In the genomic region with DNA sequence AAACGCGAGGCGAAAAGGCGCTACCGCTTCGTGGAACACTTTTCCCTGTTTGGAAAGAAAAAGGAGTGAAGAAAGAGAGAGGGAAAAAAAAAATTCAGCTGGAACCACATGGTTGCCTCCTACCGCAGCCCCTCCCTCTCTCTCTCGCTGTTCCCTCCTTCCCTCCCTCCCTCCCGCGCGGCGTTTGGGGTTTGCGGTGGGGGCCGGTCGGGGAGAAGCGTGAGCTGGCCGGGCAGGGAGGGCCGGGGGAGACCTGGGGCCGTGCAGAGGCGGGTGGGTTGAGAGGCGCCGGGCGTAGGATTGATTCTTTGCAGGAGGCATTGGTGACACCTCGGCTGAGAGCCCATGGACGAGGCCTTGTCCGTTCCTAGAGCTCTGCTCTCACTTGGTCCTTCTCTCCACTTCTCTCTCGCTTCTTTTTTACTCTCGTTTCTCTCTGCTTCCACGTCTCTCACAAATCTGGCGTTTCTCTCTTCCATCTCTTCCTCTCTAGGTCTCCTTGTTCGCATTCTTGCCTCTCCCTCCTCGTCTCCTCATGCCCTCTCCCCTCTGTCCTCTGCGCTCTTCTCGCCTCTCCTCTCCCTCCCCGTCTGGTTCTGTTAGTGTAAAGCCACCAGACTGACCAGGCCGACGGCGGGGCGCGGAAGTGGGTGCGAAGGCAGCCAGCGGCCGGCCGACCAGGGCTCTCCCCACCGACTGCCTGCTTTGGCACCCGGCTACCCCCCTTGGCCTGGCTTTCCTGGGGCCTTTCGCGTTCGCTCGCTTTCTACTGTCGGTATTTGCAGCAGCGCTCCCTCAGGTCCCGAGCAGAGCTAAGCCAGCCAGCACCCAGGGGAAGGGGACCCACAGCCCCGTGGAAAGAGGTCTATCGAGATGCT, we compare ENCODE assay signal across 8 cellular contexts. TPM values are rescaled to one million over a fixed set of nuclear protein-coding genes. Genes with fewer than 3 reads are reported as not detected.
DNase-seq lines count a peak whose midpoint lies in the region; ATAC-seq and TF ChIP-seq lines count a peak whose summit lies in the region.

A gene with protein sequence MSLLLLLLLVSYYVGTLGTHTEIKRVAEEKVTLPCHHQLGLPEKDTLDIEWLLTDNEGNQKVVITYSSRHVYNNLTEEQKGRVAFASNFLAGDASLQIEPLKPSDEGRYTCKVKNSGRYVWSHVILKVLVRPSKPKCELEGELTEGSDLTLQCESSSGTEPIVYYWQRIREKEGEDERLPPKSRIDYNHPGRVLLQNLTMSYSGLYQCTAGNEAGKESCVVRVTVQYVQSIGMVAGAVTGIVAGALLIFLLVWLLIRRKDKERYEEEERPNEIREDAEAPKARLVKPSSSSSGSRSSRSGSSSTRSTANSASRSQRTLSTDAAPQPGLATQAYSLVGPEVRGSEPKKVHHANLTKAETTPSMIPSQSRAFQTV (minus strand): TSS at position 67 of the 878 bp plus-strand sequence. CDS start 308 bp downstream, outside the sequence.

- H3K4me3 Mint-ChIP-seq in activated CD4-positive, alpha-beta T cell treated with anti-CD3 and anti-CD28 coated beads, Interleukin-2, amount 10 ng/mL, durations not matched to agents 24 days and 14 days, result peak within 1 kb of the TSS; percentile 56

- peaks cover 17% of the 10 kb centered on the region for H3K27me3 ChIP-seq in foreskin keratinocyte

- H3K27ac Mint-ChIP-seq in activated CD4-positive, alpha-beta T cell treated with anti-CD3 and anti-CD28 coated beads, Interleukin-2, amount 10 ng/mL, durations not matched to agents 24 days and 14 days, result no peak within 1 kb of the TSS

- intact Hi-C loops in activated CD4-positive, alpha-beta T cell treated with anti-CD3 and anti-CD28 coated beads, Interleukin-2, amount 10 ng/mL, durations not matched to agents 24 days and 14 days (cut with micrococcal nuclease), result no loop called here

- H3K4me1 Mint-ChIP-seq in activated CD4-positive, alpha-beta T cell treated with anti-CD3 and anti-CD28 coated beads, Interleukin-2, amount 10 ng/mL, durations not matched to agents 24 days and 14 days, result peaks cover 12% of the 10 kb centered on the region

- no peaks in the 10 kb centered on the region for H3K9me3 Mint-ChIP-seq in activated CD4-positive, alpha-beta T cell treated with anti-CD3 and anti-CD28 coated beads, Interleukin-2, amount 10 ng/mL, durations not matched to agents 24 days and 14 days

- no peaks in the 10 kb centered on the region for H3K36me3 Mint-ChIP-seq in activated CD4-positive, alpha-beta T cell treated with anti-CD3 and anti-CD28 coated beads, Interleukin-2, amount 10 ng/mL, durations not matched to agents 24 days and 14 days (ENCODE audit: low read depth)

- H3K27me3 Mint-ChIP-seq in activated CD4-positive, alpha-beta T cell treated with anti-CD3 and anti-CD28 coated beads, Interleukin-2, amount 10 ng/mL, durations not matched to agents 24 days and 14 days, result peaks cover 79% of the 10 kb centered on the region

- TF ChIP-seq CTCF in foreskin keratinocyte (conservative IDR thresholded peaks at IDR 0.05), result no peak

- peak; percentile 59 for DNase-seq in activated CD4-positive, alpha-beta T cell treated with anti-CD3 and anti-CD28 coated beads, Interleukin-2, amount 10 ng/mL, durations not matched to agents 24 days and 14 days
- DNase-seq in activated CD4-positive, alpha-beta T cell treated with anti-CD3 and anti-CD28 coated beads for 1 hour, result no peak
- DNase-seq in activated CD8-positive, alpha-beta memory T cell treated with anti-CD3 and anti-CD28 coated beads, Interleukin-2, amount 50 U/mL, for 48 hours, result peak; percentile 55
- DNase-seq in foreskin keratinocyte, result no peak
- no peak for DNase-seq in occipital lobe (lab: John Stamatoyannopoulos, UW)
- DNase-seq in RKO (ENCODE audit: low spot score), result no peak
- no peak for DNase-seq in A172 (ENCODE audit: low spot score)

- peak within 1 kb of the TSS; percentile 29 for H3K27ac ChIP-seq in foreskin keratinocyte

- ATAC-seq in foreskin keratinocyte, result peak; percentile 34
- no peak for ATAC-seq in HG03520 (IDR thresholded peaks at IDR 0.05; ENCODE audit: unreplicated experiment)

- H3K4me1 ChIP-seq in foreskin keratinocyte, result peaks cover 14% of the 10 kb centered on the region

RNA-seq across cellular contexts. Expression of the gene that starts here (rescaled TPM):
- total RNA-seq in activated CD4-positive, alpha-beta T cell treated with anti-CD3 and anti-CD28 coated beads, Interleukin-2, amount 10 ng/mL, durations not matched to agents 24 days and 14 days, result 0.05 and 0.12 TPM in 2 replicates
- 3.6 and 6.7 TPM in 2 replicates for total RNA-seq in foreskin keratinocyte
- 1.1 and 1.9 TPM in 2 replicates for polyA plus RNA-seq in foreskin keratinocyte
- total RNA-seq in occipital lobe, result 42.0 TPM
- 4.7 and 9.7 TPM in 2 replicates for total RNA-seq in A172 (2014; rRNA removed; shearing (Covaris generic))

Comparison
In these comparisons a context has a peak if more than half of its experiments do, and no peak if none do; other contexts are left out.
1. Peak in DNase-seq in activated CD4-positive, alpha-beta T cell treated with anti-CD3 and anti-CD28 coated beads, Interleukin-2, amount 10 ng/mL, durations not matched to agents 24 days and 14 days; RNA of the gene not detected or under 1 TPM.